ENCODE assay signal across 15 cellular contexts in the genomic region with DNA sequence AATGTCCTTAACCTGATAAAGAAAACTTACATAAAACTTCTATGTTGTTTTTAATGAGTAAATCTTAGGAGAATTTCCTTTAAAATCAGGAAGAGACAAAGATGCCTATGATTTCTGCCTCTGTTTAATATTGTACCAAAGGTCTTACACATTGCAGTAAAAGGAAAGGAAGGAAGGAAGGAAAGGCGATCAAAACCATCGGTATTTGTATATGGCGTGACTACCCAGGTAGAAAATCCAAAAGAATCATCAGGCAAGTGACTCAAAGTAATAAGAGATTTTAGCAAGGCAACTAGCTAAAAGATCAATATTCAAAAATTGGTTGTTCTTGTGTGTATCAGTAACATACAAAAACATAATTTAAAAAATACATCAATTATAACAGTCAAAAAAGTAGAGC. TPM values are rescaled to one million over a fixed set of nuclear protein-coding genes. Genes with fewer than 3 reads are reported as not detected.
A peak's percentile ranks its signal among the peaks of the same experiment; 100 is the strongest.
DNase-seq lines count a peak whose midpoint lies in the region; ATAC-seq and TF ChIP-seq lines count a peak whose summit lies in the region.
"Had no signal": no experiment of that assay in that cellular context is flagged by ENCODE, and none has a peak within 500 bp of the region (broad histone marks: within the 10 kb centered on the region; RNA-seq: fewer than 3 reads in every experiment).

No MANE protein-coding gene starts in this region.

- no peaks in the 10 kb centered on the region for H3K27me3 Mint-ChIP-seq in T-helper 1 cell treated with Interleukin-12 subunit alpha and Interleukin-12 subunit beta and Interleukin-4 antibody, amounts not matched to agents 30 μg/mL and 1 μg/mL, for 36 hours (ENCODE audit: low read depth)
- H3K27me3 Mint-ChIP-seq in activated naive CD8-positive, alpha-beta T cell treated with anti-CD3 and anti-CD28 coated beads, Interleukin-2, amount 10 ng/mL, durations not matched to agents 7 days and 5 days = no peaks in the 10 kb centered on the region

- H3K27me3 ChIP-seq in psoas muscle (ENCODE audit: insufficient read depth in 3 of 3, low read length in 2 of 3) = no peaks in the 10 kb centered on the region

- peaks cover 50% of the 10 kb centered on the region for H3K4me1 Mint-ChIP-seq in T-helper 1 cell treated with Interleukin-12 subunit alpha and Interleukin-12 subunit beta and Interleukin-4 antibody, amounts not matched to agents 30 μg/mL and 1 μg/mL, for 36 hours (ENCODE audit: low read depth)
- peaks cover 50% of the 10 kb centered on the region for H3K4me1 Mint-ChIP-seq in activated naive CD8-positive, alpha-beta T cell treated with anti-CD3 and anti-CD28 coated beads, Interleukin-2, amount 10 ng/mL, durations not matched to agents 7 days and 5 days

- POLR2A ChIA-PET in activated naive CD8-positive, alpha-beta T cell treated with anti-CD3 and anti-CD28 coated beads, Interleukin-2, amount 10 ng/mL, durations not matched to agents 7 days and 5 days (lab: Charles Lee) = interaction anchor here (0.8 to 2.7 kb wide), 4 partner anchors 8 to 86 kb away, joined by 3 to 13 read pairs (median 4); a partner anchor contains a TSS

- no peak overlapping the region for H3K27ac ChIP-seq in psoas muscle
- H3K27ac ChIP-seq: 22Rv1, RWPE1 had no signal

- no peaks in the 10 kb centered on the region for H3K9me3 Mint-ChIP-seq in T-helper 1 cell treated with Interleukin-12 subunit alpha and Interleukin-12 subunit beta and Interleukin-4 antibody, amounts not matched to agents 30 μg/mL and 1 μg/mL, for 36 hours
- no peaks in the 10 kb centered on the region for H3K9me3 Mint-ChIP-seq in activated naive CD8-positive, alpha-beta T cell treated with anti-CD3 and anti-CD28 coated beads, Interleukin-2, amount 10 ng/mL, durations not matched to agents 7 days and 5 days

- H3K36me3 Mint-ChIP-seq in T-helper 1 cell treated with Interleukin-12 subunit alpha and Interleukin-12 subunit beta and Interleukin-4 antibody, amounts not matched to agents 30 μg/mL and 1 μg/mL, for 36 hours (ENCODE audit: low read depth) = peaks cover 3% of the 10 kb centered on the region
- peaks cover 2% of the 10 kb centered on the region for H3K36me3 Mint-ChIP-seq in activated naive CD8-positive, alpha-beta T cell treated with anti-CD3 and anti-CD28 coated beads, Interleukin-2, amount 10 ng/mL, durations not matched to agents 7 days and 5 days

- H3K27ac Mint-ChIP-seq in T-helper 1 cell treated with Interleukin-12 subunit alpha and Interleukin-12 subunit beta and Interleukin-4 antibody, amounts not matched to agents 30 μg/mL and 1 μg/mL, for 36 hours = peak overlapping the region; percentile 86
- peak overlapping the region; percentile 93 for H3K27ac Mint-ChIP-seq in activated naive CD8-positive, alpha-beta T cell treated with anti-CD3 and anti-CD28 coated beads, Interleukin-2, amount 10 ng/mL, durations not matched to agents 7 days and 5 days

- no peak for TF ChIP-seq CTCF in psoas muscle (IDR thresholded peaks at IDR 0.05)

- H3K4me3 ChIP-seq in GM08714 (ENCODE audit: low read length) (peak overlapping the region; percentile 62; the same call in 1 of the 2 replicates), psoas muscle (peak overlapping the region; percentile 22)

- intact Hi-C loops in psoas muscle (cut with DNase I) = no loop called here

- WGBS in psoas muscle, 3 donors = 57 to 87% (median 78%) methylated on average over 3 of the region's 3 CpGs

- no peak for ATAC-seq in activated naive CD8-positive, alpha-beta T cell treated with anti-CD3 and anti-CD28 coated beads, Interleukin-2, amount 10 ng/mL, durations not matched to agents 7 days and 5 days (ENCODE audit: low read depth)
- ATAC-seq in psoas muscle = no peak
- no peak for ATAC-seq in GM21423 (IDR thresholded peaks at IDR 0.05; ENCODE audit: unreplicated experiment)

- no peaks in the 10 kb centered on the region for H3K9me3 ChIP-seq in psoas muscle

- peaks cover 11% of the 10 kb centered on the region for H3K4me1 ChIP-seq in psoas muscle

- DNase-seq in T-helper 1 cell (no peak), psoas muscle (no peak), A172 (ENCODE audit: low spot score) (no peak), AG20443 (ENCODE audit: low spot score) (no peak)
- DNase-seq in activated naive CD8-positive, alpha-beta T cell treated with anti-CD3 and anti-CD28 coated beads, Interleukin-2, amount 10 ng/mL, durations not matched to agents 7 days and 5 days = no peak
- DNase-seq: foreskin melanocyte, NCI-H146, NCI-H524, retina, substantia nigra had no signal

- H3K36me3 ChIP-seq in psoas muscle (ENCODE audit: insufficient read depth in 1 of 2, low read depth in 1 of 2) = no peaks in the 10 kb centered on the region

- H3K4me3 Mint-ChIP-seq in T-helper 1 cell treated with Interleukin-12 subunit alpha and Interleukin-12 subunit beta and Interleukin-4 antibody, amounts not matched to agents 30 μg/mL and 1 μg/mL, for 36 hours = peak overlapping the region; percentile 80
- peak overlapping the region; percentile 86 for H3K4me3 Mint-ChIP-seq in activated naive CD8-positive, alpha-beta T cell treated with anti-CD3 and anti-CD28 coated beads, Interleukin-2, amount 10 ng/mL, durations not matched to agents 7 days and 5 days

RNA-seq across cellular contexts. Expression of a gene that starts 3.5 kb away (rescaled TPM):
- total RNA-seq in activated naive CD8-positive, alpha-beta T cell treated with anti-CD3 and anti-CD28 coated beads, Interleukin-2, amount 10 ng/mL, durations not matched to agents 7 days and 5 days = 10 to 100 TPM; 59.0 to 61.7 TPM
- 10 to 100 TPM; 22.5 to 34.8 (median 26.8) TPM for total RNA-seq in psoas muscle
- 10 to 100 TPM; 20.4 to 50.0 (median 34.0) TPM for polyA plus RNA-seq in psoas muscle
- total RNA-seq in A172 (2014; rRNA removed; shearing (Covaris generic)) = 0.17 and 0.22 TPM in 2 replicates

RNA-seq across cellular contexts. Expression of a gene that starts 18.8 kb away (rescaled TPM):
- 1 to 10 TPM in 1 of 2 experiments, under 1 TPM in 1; 1.00 to 1.4 TPM for total RNA-seq in activated naive CD8-positive, alpha-beta T cell treated with anti-CD3 and anti-CD28 coated beads, Interleukin-2, amount 10 ng/mL, durations not matched to agents 7 days and 5 days
- total RNA-seq in psoas muscle = under 1 TPM in 3 of 4 donors, not detected in 1; 0.19 to 0.47 (median 0.25) TPM
- polyA plus RNA-seq in psoas muscle = under 1 TPM; 0.09 to 0.13 (median 0.11) TPM
- 0.31 and 0.76 TPM in 2 replicates for total RNA-seq in A172 (2014; rRNA removed; shearing (Covaris generic))

RNA-seq across cellular contexts. Expression of a gene that starts 44.3 kb away (rescaled TPM):
- not detected for total RNA-seq in activated naive CD8-positive, alpha-beta T cell treated with anti-CD3 and anti-CD28 coated beads, Interleukin-2, amount 10 ng/mL, durations not matched to agents 7 days and 5 days
- total RNA-seq in psoas muscle = 100 to 1,000 TPM in 2 of 4 donors, 10 to 100 TPM in 2; 45.9 to 137 (median 98.4) TPM
- polyA plus RNA-seq in psoas muscle = 10 to 100 TPM in 2 of 3 donors, 1 to 10 TPM in 1; 3.8 to 34.9 (median 14.7) TPM
- 0.02 TPM in 1 of 2 replicates, not detected in the other for total RNA-seq in A172 (2014; rRNA removed; shearing (Covaris generic))

Comparison
In these comparisons a context has a peak if more than half of its experiments do, and no peak if none do; other contexts are left out.
1. RNA of a gene that starts 3.5 kb away (total RNA-seq): 59.0 to 61.7 TPM in activated naive CD8-positive, alpha-beta T cell treated with anti-CD3 and anti-CD28 coated beads, Interleukin-2, amount 10 ng/mL, durations not matched to agents 7 days and 5 days and 22.5 to 34.8 TPM in psoas muscle; 0.17 to 0.22 TPM in A172; every median in the first group is over 10 times any median in the second.
2. RNA of a gene that starts 44.3 kb away (total RNA-seq): 45.9 to 137 TPM in psoas muscle; not detected in activated naive CD8-positive, alpha-beta T cell treated with anti-CD3 and anti-CD28 coated beads, Interleukin-2, amount 10 ng/mL, durations not matched to agents 7 days and 5 days and 0.02 TPM in A172; every median in the first group is over 10 times any median in the second.